Comparison of ENCODE assay signal across 18 cellular contexts in the genomic region with DNA sequence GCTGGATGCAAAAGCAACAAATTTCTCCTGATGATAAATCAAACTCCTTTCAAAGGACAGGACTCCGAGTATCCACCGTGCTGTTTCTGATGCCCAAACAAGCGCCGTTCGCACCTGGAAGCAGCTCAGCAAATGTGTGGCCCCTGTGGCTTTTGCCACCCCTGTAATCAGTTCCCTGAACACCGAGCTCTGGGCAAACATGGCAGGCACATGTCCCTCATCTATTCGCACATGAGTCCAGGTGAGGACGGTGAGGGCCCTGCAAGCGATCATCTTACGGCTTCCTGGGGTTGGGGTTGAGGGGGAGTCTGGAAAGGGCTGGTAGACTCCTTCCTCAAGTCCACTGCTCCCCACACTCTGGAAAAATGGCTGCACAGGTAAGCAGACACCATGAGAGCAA. TPM values are rescaled to one million over a fixed set of nuclear protein-coding genes. Genes with fewer than 3 reads are reported as not detected.
DNase-seq lines count a peak whose midpoint lies in the region; ATAC-seq, FAIRE-seq and TF ChIP-seq lines count a peak whose summit lies in the region.
"Had no signal": no experiment of that assay in that cellular context is flagged by ENCODE, and none has a peak within 500 bp of the region (broad histone marks: within the 10 kb centered on the region; RNA-seq: fewer than 3 reads in every experiment).

No MANE protein-coding gene starts in this region.

- no peak overlapping the region for H2BK20ac ChIP-seq in H1 (ENCODE audit: low read length)

- H3K79me2 ChIP-seq in PC-3 (ENCODE audit: low read length) (no peaks in the 10 kb centered on the region), H1 (ENCODE audit: control insufficient read depth in 1 of 2, insufficient read depth in 2 of 2, low read length in 2 of 2) (no peaks in the 10 kb centered on the region)

- H4K20me1 ChIP-seq in PC-3 (ENCODE audit: low read length) (no peaks in the 10 kb centered on the region), H1 (replicated peaks in 1 of 2; ENCODE audit: control insufficient read depth in 1 of 2, insufficient read depth in 2 of 2, low read length in 2 of 2) (peaks cover 0 to 7% of the 10 kb centered on the region in 2 experiments)

- H3K4me1 Mint-ChIP-seq in activated T-cell treated with anti-CD3 and anti-CD28 coated beads, Interleukin-2, amount 50 U/mL, for 24 hours (ENCODE audit: low read depth): peaks cover 48% of the 10 kb centered on the region
- peaks cover 35% of the 10 kb centered on the region for H3K4me1 Mint-ChIP-seq in activated T-cell treated with anti-CD3 and anti-CD28 coated beads, Interleukin-2, amount 50 U/mL, for 4 hours (ENCODE audit: low read depth)
- H3K4me1 Mint-ChIP-seq in stimulated activated effector memory CD8-positive, alpha-beta T cell treated with anti-CD3 and anti-CD28 coated beads, Interleukin-12 subunit alpha, Interleukin-12 subunit beta, amount 100 ng/mL, for 72 hours: peaks cover 22% of the 10 kb centered on the region

- H3K36me3 Mint-ChIP-seq in activated T-cell treated with anti-CD3 and anti-CD28 coated beads, Interleukin-2, amount 50 U/mL, for 24 hours (ENCODE audit: low read depth): peaks cover 98% of the 10 kb centered on the region
- peaks cover 46% of the 10 kb centered on the region for H3K36me3 Mint-ChIP-seq in activated T-cell treated with anti-CD3 and anti-CD28 coated beads, Interleukin-2, amount 50 U/mL, for 4 hours (ENCODE audit: insufficient read depth)
- H3K36me3 Mint-ChIP-seq in stimulated activated effector memory CD8-positive, alpha-beta T cell treated with anti-CD3 and anti-CD28 coated beads, Interleukin-12 subunit alpha, Interleukin-12 subunit beta, amount 100 ng/mL, for 72 hours: peaks cover 64% of the 10 kb centered on the region

- H2BK15ac ChIP-seq in H1 (ENCODE audit: low read length): no peak overlapping the region

- ATAC-seq in activated T-cell treated with anti-CD3 and anti-CD28 coated beads, Interleukin-2, amount 50 U/mL, for 4 hours: no peak
- ATAC-seq in PC-3 (no peak), GM18907 (IDR thresholded peaks at IDR 0.05; ENCODE audit: unreplicated experiment) (no peak), GM21723 (IDR thresholded peaks at IDR 0.05; ENCODE audit: unreplicated experiment) (no peak)
- ATAC-seq in stimulated activated effector memory CD8-positive, alpha-beta T cell treated with anti-CD3 and anti-CD28 coated beads, Interleukin-12 subunit alpha, Interleukin-12 subunit beta, amount 100 ng/mL, for 72 hours: no peak
- ATAC-seq: CD8-positive, alpha-beta T cell had no signal

- H3K79me1 ChIP-seq in H1 (ENCODE audit: low read depth, low read length): no peaks in the 10 kb centered on the region

- no peak overlapping the region for H2BK120ac ChIP-seq in H1 (replicated peaks; ENCODE audit: low read depth, low read length)

- H3F3A ChIP-seq in PC-3 (ENCODE audit: low read length, unreplicated experiment): no peaks in the 10 kb centered on the region

- H3K4me3 ChIP-seq in PC-3 (ENCODE audit: low read length) (peak overlapping the region; percentile 8; the same call in 1 of the 2 replicates), H1 (ENCODE audit: extremely low read depth in 1 of 4, insufficient read depth in 2 of 4, low read depth in 3 of 4, low read length in 4 of 4) (no peak overlapping the region)

- H3K14ac ChIP-seq in H1 (ENCODE audit: insufficient read length): no peak overlapping the region

- H2AFZ ChIP-seq in PC-3 (ENCODE audit: low read length): no peak overlapping the region
- H2AFZ ChIP-seq in H1 (ENCODE audit: low read length): no peak overlapping the region

- peak overlapping the region; percentile 63 for H4K8ac ChIP-seq in H1 (ENCODE audit: extremely low read depth, insufficient read depth, low read length)

- no peaks in the 10 kb centered on the region for H3K9me2 ChIP-seq in PC-3 (replicated peaks; ENCODE audit: low read length)

- H3K4me2 ChIP-seq in PC-3 (ENCODE audit: low read length) (peak overlapping the region; percentile 73), H1 (ENCODE audit: insufficient read depth in 1 of 2, low read depth in 2 of 2, low read length in 2 of 2) (no peak overlapping the region)

- H3K23me2 ChIP-seq in H1 (ENCODE audit: low read depth, low read length): no peaks in the 10 kb centered on the region

- H3K4ac ChIP-seq in H1 (replicated peaks; ENCODE audit: insufficient read length, low read depth, low read length): no peak overlapping the region

- H3K27me3 ChIP-seq in PC-3 (ENCODE audit: low read length) (no peaks in the 10 kb centered on the region), H1 (replicated peaks in 1 of 4; ENCODE audit: control insufficient read depth in 3 of 4, extremely low read depth in 1 of 4, insufficient read depth in 3 of 4, low read length in 3 of 4) (no peaks in the 10 kb centered on the region)

- no peak overlapping the region for H4K5ac ChIP-seq in H1 (ENCODE audit: insufficient read length, low read depth, low read length)

- TF ChIP-seq EP300 in H1 (IDR thresholded peaks at IDR 0.05; ENCODE audit: borderline replicate concordance in 1 of 2, low read depth in 2 of 2, low read length in 2 of 2): no peak

- no peak overlapping the region for H2BK5ac ChIP-seq in H1 (ENCODE audit: low read depth, low read length)

- 94% methylated on average over 10 of the region's 10 CpGs; no CpG with 5 or more reads in 1 of the 2 experiments for WGBS in H1 (ENCODE audit: extremely low coverage in 1 of 2, insufficient coverage in 1 of 2, insufficient read length in 1 of 2, insufficient replicate concordance in 2 of 2, low coverage in 1 of 2, low lambda C conversion rate in 2 of 2, missing lambda C conversion rate in 1 of 2), 2 experiments

- no peak overlapping the region for H2AK5ac ChIP-seq in H1 (ENCODE audit: low read depth, low read length)

- no peaks in the 10 kb centered on the region for H3K27me3 Mint-ChIP-seq in activated T-cell treated with anti-CD3 and anti-CD28 coated beads, Interleukin-2, amount 50 U/mL, for 24 hours
- H3K27me3 Mint-ChIP-seq in activated T-cell treated with anti-CD3 and anti-CD28 coated beads, Interleukin-2, amount 50 U/mL, for 4 hours (ENCODE audit: low read depth): no peaks in the 10 kb centered on the region

- H3K9me3 Mint-ChIP-seq in activated T-cell treated with anti-CD3 and anti-CD28 coated beads, Interleukin-2, amount 50 U/mL, for 24 hours: no peaks in the 10 kb centered on the region
- no peaks in the 10 kb centered on the region for H3K9me3 Mint-ChIP-seq in activated T-cell treated with anti-CD3 and anti-CD28 coated beads, Interleukin-2, amount 50 U/mL, for 4 hours
- H3K9me3 Mint-ChIP-seq in stimulated activated effector memory CD8-positive, alpha-beta T cell treated with anti-CD3 and anti-CD28 coated beads, Interleukin-12 subunit alpha, Interleukin-12 subunit beta, amount 100 ng/mL, for 72 hours: no peaks in the 10 kb centered on the region
- H3K9me3 Mint-ChIP-seq: CD8-positive, alpha-beta T cell; H9 had no signal

- intact Hi-C loops in PC-3 (cut with micrococcal nuclease): loop anchor here (5.0 kb wide), 1 partner anchor 65 kb away; a partner anchor contains a TSS

- H3K18ac ChIP-seq in H1 (ENCODE audit: extremely low read depth, low read length): no peak overlapping the region

- peak overlapping the region; percentile 17 for H3K9ac ChIP-seq in PC-3 (ENCODE audit: low read length)
- H3K9ac ChIP-seq in H1 (replicated peaks in 1 of 4; ENCODE audit: extremely low read depth in 1 of 4, low read depth in 3 of 4, low read length in 3 of 4): no peak overlapping the region

- POLR2A ChIA-PET in PC-3 (lab: Charles Lee; ENCODE audit: unreplicated experiment): no interaction called here
- POLR2A ChIA-PET in H1 (lab: Charles Lee; ENCODE audit: partially characterized antibody): interaction anchor here (0.6 kb wide), 1 partner anchor 325 kb away, joined by 3 read pairs; no protein-coding TSS in a partner anchor

- H3K56ac ChIP-seq in H1 (replicated peaks; ENCODE audit: insufficient read length, low read depth, low read length): no peak overlapping the region

- peak overlapping the region; percentile 79 for H3K27ac Mint-ChIP-seq in activated T-cell treated with anti-CD3 and anti-CD28 coated beads, Interleukin-2, amount 50 U/mL, for 24 hours
- H3K27ac Mint-ChIP-seq in stimulated activated effector memory CD8-positive, alpha-beta T cell treated with anti-CD3 and anti-CD28 coated beads, Interleukin-12 subunit alpha, Interleukin-12 subunit beta, amount 100 ng/mL, for 72 hours: peak overlapping the region; percentile 65

- no peak overlapping the region for H2BK12ac ChIP-seq in H1 (ENCODE audit: low read depth, low read length)

- H3K23ac ChIP-seq in H1 (ENCODE audit: insufficient read length): no peak overlapping the region

- peak overlapping the region; percentile 87 for H3K27ac ChIP-seq in PC-3 (ENCODE audit: low read length)
- H3K27ac ChIP-seq in H1 (ENCODE audit: low read depth, low read length): no peak overlapping the region

- no peak for DNase-seq in activated T-cell treated with anti-CD3 and anti-CD28 coated beads, Interleukin-2, amount 50 U/mL, for 24 hours
- no peak for DNase-seq in activated T-cell treated with anti-CD3 and anti-CD28 coated beads, Interleukin-2, amount 50 U/mL, for 4 hours
- DNase-seq in PC-3 (no peak), H1 (ENCODE audit: low read depth in 1 of 2, low spot score in 2 of 2) (no peak), GM19240 (ENCODE audit: insufficient read length, low spot score) (no peak)
- no peak for DNase-seq in stimulated activated effector memory CD8-positive, alpha-beta T cell treated with anti-CD3 and anti-CD28 coated beads, Interleukin-12 subunit alpha, Interleukin-12 subunit beta, amount 100 ng/mL, for 72 hours (ENCODE audit: low spot score in 2 of 2)
- DNase-seq: CD8-positive, alpha-beta T cell; H9; NCI-H1417; NCI-H187 treated with DMSO at 0.1 percent for 48 hours; NCI-H2227 treated with DMSO at 0.1 percent for 48 hours; NCI-H510A treated with DMSO at 0.1 percent for 48 hours; NCI-H774; SHP77 had no signal

- no peaks in the 10 kb centered on the region for H3K9me3 ChIP-seq in PC-3 (ENCODE audit: low read length)
- H3K9me3 ChIP-seq in H1 (ENCODE audit: insufficient read depth in 2 of 2, low read depth in 1 of 2, low read length in 1 of 2): no peaks in the 10 kb centered on the region

- no peak for TF ChIP-seq RAD21 in H1 (IDR thresholded peaks at IDR 0.05 in 1 of 2, conservative IDR thresholded peaks at IDR 0.05 in 1 of 2; ENCODE audit: low read depth in 2 of 2, low read length in 2 of 2)

- no peak overlapping the region for H3K4me3 Mint-ChIP-seq in activated T-cell treated with anti-CD3 and anti-CD28 coated beads, Interleukin-2, amount 50 U/mL, for 24 hours
- H3K4me3 Mint-ChIP-seq in activated T-cell treated with anti-CD3 and anti-CD28 coated beads, Interleukin-2, amount 50 U/mL, for 4 hours: no peak overlapping the region
- no peak overlapping the region for H3K4me3 Mint-ChIP-seq in stimulated activated effector memory CD8-positive, alpha-beta T cell treated with anti-CD3 and anti-CD28 coated beads, Interleukin-12 subunit alpha, Interleukin-12 subunit beta, amount 100 ng/mL, for 72 hours
- H3K4me3 Mint-ChIP-seq: CD8-positive, alpha-beta T cell; H9 had no signal

- no peak overlapping the region for H4K91ac ChIP-seq in H1 (replicated peaks; ENCODE audit: insufficient read length, low read length)

- H3K36me3 ChIP-seq in PC-3 (ENCODE audit: low read depth, low read length) (no peaks in the 10 kb centered on the region), H1 (ENCODE audit: control insufficient read depth in 2 of 4, insufficient read depth in 4 of 4, low read length in 3 of 4) (no peaks in the 10 kb centered on the region; a peak in 3 of 8 replicates)

- TF ChIP-seq CTCF in PC-3 (conservative IDR thresholded peaks at IDR 0.05; ENCODE audit: low read depth, low read length) (no peak), H1 (IDR thresholded peaks at IDR 0.05; ENCODE audit: control extremely low read depth in 1 of 3, insufficient read depth in 1 of 3, low read depth in 1 of 3, low read length in 3 of 3) (no peak)

- no peak for TF ChIP-seq POLR2A in H1 (IDR thresholded peaks at IDR 0.05; ENCODE audit: control extremely low read depth in 1 of 2, low read depth in 2 of 2, low read length in 2 of 2)

- no TSS peak for BruUV-seq in PC-3 (replicated peaks; lab: Mats Ljungman, UMichigan)

- FAIRE-seq in H1 (lab: Jason Lieb, UNC): no peak
- FAIRE-seq: A204.1, GM12892 had no signal

- H3K4me1 ChIP-seq in PC-3 (ENCODE audit: insufficient read depth, low read length) (peaks cover 26% of the 10 kb centered on the region), H1 (replicated peaks in 1 of 4; ENCODE audit: control insufficient read depth in 3 of 4, insufficient read depth in 4 of 4, low read length in 3 of 4) (peaks cover 0 to 3% (median 0%) of the 10 kb centered on the region in 4 experiments; a peak in 2 of 7 replicates)

- CTCF ChIA-PET in PC-3 (lab: Charles Lee) (no interaction called here), H1 (lab: Charles Lee; ENCODE audit: partially characterized antibody) (interaction anchor here (0.6 to 7.6 kb wide), 5 partner anchors 18 to 158 kb away, joined by 3 to 51 read pairs (median 4); no protein-coding TSS in a partner anchor)

RNA-seq across cellular contexts. Expression of a gene that starts 23.7 kb away (rescaled TPM):
- 10 to 100 TPM; 43.7 to 67.3 (median 49.4) TPM for total RNA-seq in activated T-cell treated with anti-CD3 and anti-CD28 coated beads, Interleukin-2, amount 50 U/mL, for 4 hours
- 51.8 and 77.4 TPM in 2 replicates for total RNA-seq in PC-3 (2014; rRNA removed)
- total RNA-seq in H1 (2021; fragmentation: NEBNext Ultra II Directional; extraction: Animal tissue kit (Norgen Biotek cat#: 25700)): 20.8 and 22.9 TPM in 2 replicates
- polyA plus RNA-seq in H1 (2011; rRNA removed): 15.7 and 20.0 TPM in 2 replicates
- 25.0 TPM for polyA plus RNA-seq in H1 (2011; cell fraction: cytosol; rRNA removed)
- polyA plus RNA-seq in H1 (2011; cell fraction: nucleus; rRNA removed): 20.2 TPM
- 16.6 to 23.1 TPM (median 19.5 TPM) in 4 replicates for polyA plus RNA-seq in H1 (2012, experiment 1 of 2)
- 22.5 TPM for polyA plus RNA-seq in H1 (2012, experiment 2 of 2)
- 23.2 TPM for polyA plus RNA-seq in H1 (2013, experiment 1 of 2)
- polyA plus RNA-seq in H1 (2013, experiment 2 of 2): 22.2 TPM
- 8.1 and 12.3 TPM in 2 replicates for polyA minus RNA-seq in H1 (2011; rRNA and poly(A)+ RNA removed)
- polyA minus RNA-seq in H1 (2011; cell fraction: cytosol; rRNA and poly(A)+ RNA removed): 9.6 TPM
- 11.1 TPM for polyA minus RNA-seq in H1 (2011; cell fraction: nucleus; rRNA and poly(A)+ RNA removed)
